ENCODE assay signal across 8 cellular contexts in genomic region chr2:85355073-85355410, GRCh38. TPM values are rescaled to one million over a fixed set of nuclear protein-coding genes. Genes with fewer than 3 reads are reported as not detected.
DNase-seq lines count a peak whose midpoint lies in the region; ATAC-seq and TF ChIP-seq lines count a peak whose summit lies in the region.

No MANE protein-coding gene starts in this region.

- ATAC-seq in GM18520 (IDR thresholded peaks at IDR 0.05; ENCODE audit: unreplicated experiment) (peak; percentile 4), HG03045 (IDR thresholded peaks at IDR 0.05; ENCODE audit: unreplicated experiment) (peak; percentile 6), left lung (no peak)
- no peak for ATAC-seq in activated naive CD8-positive, alpha-beta T cell treated with anti-CD3 and anti-CD28 coated beads, Interleukin-2, amount 50 U/mL, for 24 hours

- peak overlapping the region; percentile 76 to 90 for H3K27ac ChIP-seq in left lung

- TF ChIP-seq CTCF in left lung (IDR thresholded peaks at IDR 0.05), result no peak
- TF ChIP-seq CTCF in type B pancreatic cell (conservative IDR thresholded peaks at IDR 0.05), result no peak

- H3K4me1 Mint-ChIP-seq in activated naive CD8-positive, alpha-beta T cell treated with anti-CD3 and anti-CD28 coated beads, Interleukin-2, amount 50 U/mL, for 24 hours, result peaks cover 35% of the 10 kb centered on the region
- H3K4me1 Mint-ChIP-seq in type B pancreatic cell (ENCODE audit: unreplicated experiment), result peaks cover 29% of the 10 kb centered on the region

- no peaks in the 10 kb centered on the region for H3K27me3 Mint-ChIP-seq in activated naive CD8-positive, alpha-beta T cell treated with anti-CD3 and anti-CD28 coated beads, Interleukin-2, amount 50 U/mL, for 24 hours
- H3K27me3 Mint-ChIP-seq in type B pancreatic cell, result no peaks in the 10 kb centered on the region

- H3K36me3 Mint-ChIP-seq in activated naive CD8-positive, alpha-beta T cell treated with anti-CD3 and anti-CD28 coated beads, Interleukin-2, amount 50 U/mL, for 24 hours (ENCODE audit: low read depth), result peaks cover 31% of the 10 kb centered on the region
- H3K36me3 Mint-ChIP-seq in type B pancreatic cell, result peaks cover 5% of the 10 kb centered on the region

- H3K9me3 ChIP-seq in left lung, result no peaks in the 10 kb centered on the region

- intact Hi-C loops in left lung (cut with DNase I), result no loop called here

- H3K4me1 ChIP-seq in left lung, result peaks cover 9 to 61% of the 10 kb centered on the region in 2 donors

- H3K27ac Mint-ChIP-seq in activated naive CD8-positive, alpha-beta T cell treated with anti-CD3 and anti-CD28 coated beads, Interleukin-2, amount 50 U/mL, for 24 hours, result peak overlapping the region; percentile 89
- peak overlapping the region; percentile 94 for H3K27ac Mint-ChIP-seq in type B pancreatic cell

- H3K9me3 Mint-ChIP-seq in activated naive CD8-positive, alpha-beta T cell treated with anti-CD3 and anti-CD28 coated beads, Interleukin-2, amount 50 U/mL, for 24 hours, result no peaks in the 10 kb centered on the region
- no peaks in the 10 kb centered on the region for H3K9me3 Mint-ChIP-seq in type B pancreatic cell

- H3K27me3 ChIP-seq in left lung, result no peaks in the 10 kb centered on the region

- peak; percentile 25 for DNase-seq in activated naive CD8-positive, alpha-beta T cell treated with anti-CD3 and anti-CD28 coated beads, Interleukin-2, amount 50 U/mL, for 24 hours
- DNase-seq in left lung (no peak), type B pancreatic cell (ENCODE audit: extremely low spot score, unreplicated experiment) (no peak), NCI-H146 treated with DMSO at 0.1 percent for 48 hours (lab: John Stamatoyannopoulos, UW; ENCODE audit: unreplicated experiment) (no peak), NCI-H2029 treated with DMSO at 0.1 percent for 48 hours (lab: John Stamatoyannopoulos, UW) (no peak), NCI-H510A (lab: John Stamatoyannopoulos, UW) (no peak)

- peak overlapping the region; percentile 93 for H3K4me3 Mint-ChIP-seq in activated naive CD8-positive, alpha-beta T cell treated with anti-CD3 and anti-CD28 coated beads, Interleukin-2, amount 50 U/mL, for 24 hours
- H3K4me3 Mint-ChIP-seq in type B pancreatic cell, result peak overlapping the region; percentile 100

- H3K36me3 ChIP-seq in left lung, result peaks cover 0 to 54% of the 10 kb centered on the region in 2 donors

- H3K4me3 ChIP-seq in left lung, result peak overlapping the region; percentile 86 to 91

RNA-seq across cellular contexts. Expression of gene ELMOD3, which starts 0.5 kb away (rescaled TPM):
- total RNA-seq in left lung (10 to 100 TPM; 20.8 to 21.7 TPM), type B pancreatic cell (ENCODE audit: low replicate concordance) (14.6 and 22.2 TPM in 2 replicates)

RNA-seq across cellular contexts. Expression of gene RETSAT, which starts 0.7 kb away (rescaled TPM):
- total RNA-seq in left lung, result 10 to 100 TPM; 67.6 to 68.1 TPM
- total RNA-seq in type B pancreatic cell (ENCODE audit: low replicate concordance), result 31.3 and 39.8 TPM in 2 replicates

RNA-seq across cellular contexts. Expression of gene TGOLN2, which starts 27.3 kb away (rescaled TPM):
- total RNA-seq in left lung, result 100 to 1,000 TPM; 122 to 133 TPM
- 54.0 and 65.3 TPM in 2 replicates for total RNA-seq in type B pancreatic cell (ENCODE audit: low replicate concordance)

RNA-seq across cellular contexts. Expression of gene CAPG, which starts 55.1 kb away (rescaled TPM):
- total RNA-seq in left lung (100 to 1,000 TPM; 340 to 418 TPM), type B pancreatic cell (ENCODE audit: low replicate concordance) (61.1 and 195 TPM in 2 replicates)

Comparison
In these comparisons a context has a peak if more than half of its experiments do, and no peak if none do; other contexts are left out.
1. ATAC-seq: peak in GM18520 (single experiment) and HG03045 (single experiment); none in activated naive CD8-positive, alpha-beta T cell treated with anti-CD3 and anti-CD28 coated beads, Interleukin-2, amount 50 U/mL, for 24 hours (single experiment) and left lung (single experiment).